In genomic region chr11:34929794-34930763, GRCh38 we compare ENCODE assay signal across 1 cellular context.
TF ChIP-seq lines count a peak whose summit lies in the region.

No MANE protein-coding gene starts in this region.

TF ChIP-seq in HepG2, 621 proteins besides CTCF, POLR2A, EP300 and RAD21 (continued from another document and continues in another):
- TF ChIP-seq, protein P1, sequence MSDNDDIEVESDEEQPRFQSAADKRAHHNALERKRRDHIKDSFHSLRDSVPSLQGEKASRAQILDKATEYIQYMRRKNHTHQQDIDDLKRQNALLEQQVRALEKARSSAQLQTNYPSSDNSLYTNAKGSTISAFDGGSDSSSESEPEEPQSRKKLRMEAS (IDR thresholded peaks at IDR 0.05), result peak; percentile 99
- TF ChIP-seq, protein P2, sequence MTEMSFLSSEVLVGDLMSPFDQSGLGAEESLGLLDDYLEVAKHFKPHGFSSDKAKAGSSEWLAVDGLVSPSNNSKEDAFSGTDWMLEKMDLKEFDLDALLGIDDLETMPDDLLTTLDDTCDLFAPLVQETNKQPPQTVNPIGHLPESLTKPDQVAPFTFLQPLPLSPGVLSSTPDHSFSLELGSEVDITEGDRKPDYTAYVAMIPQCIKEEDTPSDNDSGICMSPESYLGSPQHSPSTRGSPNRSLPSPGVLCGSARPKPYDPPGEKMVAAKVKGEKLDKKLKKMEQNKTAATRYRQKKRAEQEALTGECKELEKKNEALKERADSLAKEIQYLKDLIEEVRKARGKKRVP (CRISPR knock-in tag; IDR thresholded peaks at IDR 0.05), result peak in 1 of 2 experiments; percentile 79; a peak in 2 of 4 replicates
- TF ChIP-seq REL (CRISPR knock-in tag; conservative IDR thresholded peaks at IDR 0.05), result 0 out of 2 replicates have a peak, but pooled peaks have one; percentile 52
- peak; percentile 89 for TF ChIP-seq BHLHE40 (IDR thresholded peaks at IDR 0.05; ENCODE audit: low read length)
- TF ChIP-seq HMGXB3 (CRISPR knock-in tag; IDR thresholded peaks at IDR 0.05; ENCODE audit: borderline replicate concordance), result peak; percentile 74; the same call in 1 of the 2 replicates
- TF ChIP-seq CCDC6 (CRISPR knock-in tag; IDR thresholded peaks at IDR 0.05), result peak; percentile 61
- TF ChIP-seq PITX1 (CRISPR knock-in tag; IDR thresholded peaks at IDR 0.05), result peak; percentile 86; the same call in 1 of the 2 replicates
- no peak for TF ChIP-seq ZNF143 (CRISPR knock-in tag; IDR thresholded peaks at IDR 0.05)
- TF ChIP-seq SIN3B (IDR thresholded peaks at IDR 0.05; ENCODE audit: low read length), result no peak
- peak in 1 of 2 experiments; percentile 67; a peak in 1 of 4 replicates for TF ChIP-seq HMGXB4 (CRISPR knock-in tag; IDR thresholded peaks at IDR 0.05; ENCODE audit: borderline replicate concordance in 1 of 2, low read depth in 1 of 2)
- 0 out of 2 replicates have a peak, but pooled peaks have one; percentile 42 for TF ChIP-seq ZNF780A (CRISPR knock-in tag; IDR thresholded peaks at IDR 0.05)
- TF ChIP-seq CHCHD3 (CRISPR knock-in tag; IDR thresholded peaks at IDR 0.05), result no peak
- peak; percentile 55; the same call in 1 of the 2 replicates for TF ChIP-seq GZF1 (CRISPR knock-in tag; IDR thresholded peaks at IDR 0.05)
- TF ChIP-seq RORA (CRISPR knock-in tag; IDR thresholded peaks at IDR 0.05), result no peak
- TF ChIP-seq STAT5B (CRISPR knock-in tag; IDR thresholded peaks at IDR 0.05), result no peak
- TF ChIP-seq ZBTB2 (CRISPR knock-in tag; IDR thresholded peaks at IDR 0.05; ENCODE audit: low read depth), result peak; percentile 49; the same call in 1 of the 2 replicates
- no peak; the same call in 1 of the 2 replicates for TF ChIP-seq PLSCR1 (CRISPR knock-in tag; IDR thresholded peaks at IDR 0.05; ENCODE audit: borderline replicate concordance)
- TF ChIP-seq ZSCAN22 (CRISPR knock-in tag; IDR thresholded peaks at IDR 0.05), result no peak
- 0 out of 2 replicates have a peak, but pooled peaks have one; percentile 49 for TF ChIP-seq ZSCAN21 (CRISPR knock-in tag; IDR thresholded peaks at IDR 0.05; ENCODE audit: borderline replicate concordance)
- no peak for TF ChIP-seq AFF4 (CRISPR knock-in tag; IDR thresholded peaks at IDR 0.05)
- no peak for TF ChIP-seq ZNF260 (CRISPR knock-in tag; IDR thresholded peaks at IDR 0.05; ENCODE audit: borderline replicate concordance, low read depth)
- TF ChIP-seq ZNF839 (CRISPR knock-in tag; IDR thresholded peaks at IDR 0.05; ENCODE audit: borderline replicate concordance), result no peak
- TF ChIP-seq ZNF3 (CRISPR knock-in tag; IDR thresholded peaks at IDR 0.05), result 0 out of 2 replicates have a peak, but pooled peaks have one; percentile 28
- peak; percentile 88 for TF ChIP-seq TARDBP (CRISPR knock-in tag; IDR thresholded peaks at IDR 0.05)
- TF ChIP-seq ZNF431 (CRISPR knock-in tag; IDR thresholded peaks at IDR 0.05; ENCODE audit: borderline replicate concordance, low read depth), result peak; percentile 76; the same call in 1 of the 2 replicates
- TF ChIP-seq, protein P3, sequence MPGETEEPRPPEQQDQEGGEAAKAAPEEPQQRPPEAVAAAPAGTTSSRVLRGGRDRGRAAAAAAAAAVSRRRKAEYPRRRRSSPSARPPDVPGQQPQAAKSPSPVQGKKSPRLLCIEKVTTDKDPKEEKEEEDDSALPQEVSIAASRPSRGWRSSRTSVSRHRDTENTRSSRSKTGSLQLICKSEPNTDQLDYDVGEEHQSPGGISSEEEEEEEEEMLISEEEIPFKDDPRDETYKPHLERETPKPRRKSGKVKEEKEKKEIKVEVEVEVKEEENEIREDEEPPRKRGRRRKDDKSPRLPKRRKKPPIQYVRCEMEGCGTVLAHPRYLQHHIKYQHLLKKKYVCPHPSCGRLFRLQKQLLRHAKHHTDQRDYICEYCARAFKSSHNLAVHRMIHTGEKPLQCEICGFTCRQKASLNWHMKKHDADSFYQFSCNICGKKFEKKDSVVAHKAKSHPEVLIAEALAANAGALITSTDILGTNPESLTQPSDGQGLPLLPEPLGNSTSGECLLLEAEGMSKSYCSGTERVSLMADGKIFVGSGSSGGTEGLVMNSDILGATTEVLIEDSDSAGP (CRISPR knock-in tag; IDR thresholded peaks at IDR 0.05; ENCODE audit: borderline replicate concordance), result peak; percentile 36; the same call in 1 of the 2 replicates
- no peak for TF ChIP-seq HNRNPL (IDR thresholded peaks at IDR 0.05; ENCODE audit: low read depth, low read length)
- TF ChIP-seq GLI4 (CRISPR knock-in tag; IDR thresholded peaks at IDR 0.05; ENCODE audit: borderline replicate concordance), result no peak
- peak; percentile 81; the same call in 1 of the 2 replicates for TF ChIP-seq ZNF749 (CRISPR knock-in tag; IDR thresholded peaks at IDR 0.05; ENCODE audit: borderline replicate concordance)
- peak; percentile 61; the same call in 1 of the 2 replicates for TF ChIP-seq ZNF792 (CRISPR knock-in tag; IDR thresholded peaks at IDR 0.05)
- TF ChIP-seq, protein P4, sequence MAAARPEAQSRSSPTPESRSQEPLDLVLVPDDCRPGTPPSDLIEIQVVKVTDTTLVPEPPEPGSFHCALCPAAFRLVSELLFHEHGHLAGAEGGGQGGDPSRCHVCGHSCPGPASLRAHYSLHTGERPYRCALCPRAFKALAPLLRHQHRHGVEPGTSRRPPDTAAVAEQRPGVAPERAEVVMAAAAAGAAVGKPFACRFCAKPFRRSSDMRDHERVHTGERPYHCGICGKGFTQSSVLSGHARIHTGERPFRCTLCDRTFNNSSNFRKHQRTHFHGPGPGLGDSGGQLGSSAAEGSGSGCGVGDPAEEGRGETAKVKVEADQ (CRISPR knock-in tag; IDR thresholded peaks at IDR 0.05; ENCODE audit: borderline replicate concordance), result peak; percentile 86; the same call in 1 of the 2 replicates
- TF ChIP-seq IKZF4 (CRISPR knock-in tag; IDR thresholded peaks at IDR 0.05; ENCODE audit: borderline replicate concordance, low read depth, not compliant biosample characterization), result no peak
- no peak for TF ChIP-seq ZNF549 (CRISPR knock-in tag; IDR thresholded peaks at IDR 0.05)
- TF ChIP-seq ZNF556 (CRISPR knock-in tag; IDR thresholded peaks at IDR 0.05; ENCODE audit: borderline replicate concordance), result no peak
- TF ChIP-seq ETS1 (CRISPR knock-in tag; IDR thresholded peaks at IDR 0.05), result no peak
- no peak for TF ChIP-seq U2AF1 (optimal IDR thresholded peaks at IDR 0.05; ENCODE audit: low read depth, low read length)
- peak; percentile 46; the same call in 1 of the 2 replicates for TF ChIP-seq SIX4 (CRISPR knock-in tag; IDR thresholded peaks at IDR 0.05)
- TF ChIP-seq ZNF33B (CRISPR knock-in tag; IDR thresholded peaks at IDR 0.05), result no peak; the same call in 1 of the 2 replicates
- TF ChIP-seq HOXA9 (CRISPR knock-in tag; IDR thresholded peaks at IDR 0.05; ENCODE audit: borderline replicate concordance), result no peak
